In the genomic region with DNA sequence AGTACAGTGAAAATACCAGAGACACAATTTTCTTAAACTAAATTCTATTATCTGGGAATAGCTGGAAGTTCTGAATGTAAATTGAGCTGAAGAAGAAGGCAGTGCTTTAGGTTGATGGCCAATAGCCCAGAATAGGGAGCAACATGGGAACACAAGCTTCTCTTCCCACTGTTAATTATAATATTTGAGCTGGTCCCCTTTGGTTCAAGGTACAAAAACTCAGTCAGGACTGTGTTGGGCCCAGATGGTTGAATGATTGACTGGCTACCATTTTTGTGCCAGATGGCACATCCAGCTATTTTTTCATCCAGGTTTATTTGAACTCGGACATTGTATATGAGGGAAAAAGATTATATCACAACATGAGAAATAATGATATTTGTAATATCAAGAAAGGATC, we compare ENCODE assay signal across 19 cellular contexts.
A peak's percentile ranks its signal among the peaks of the same experiment; 100 is the strongest.
DNase-seq lines count a peak whose midpoint lies in the region; ATAC-seq lines count a peak whose summit lies in the region.
"Had no signal": no experiment of that assay in that cellular context is flagged by ENCODE, and none has a peak within 500 bp of the region (broad histone marks: within the 10 kb centered on the region; RNA-seq: fewer than 3 reads in every experiment).

No MANE protein-coding gene starts in this region.

- peaks cover 7% of the 10 kb centered on the region for H3K9me3 Mint-ChIP-seq in activated naive CD8-positive, alpha-beta T cell treated with anti-CD3 and anti-CD28 coated beads, Interleukin-2, amount 50 U/mL, for 24 hours

- no peaks in the 10 kb centered on the region for H3K36me3 ChIP-seq in neuron (ENCODE audit: insufficient read depth, low read length)
- H3K36me3 ChIP-seq: BLaER1 treated with 17β-estradiol and CSF1 and Interleukin-3, amounts not matched to agents 10 nM and 100 nM had no signal

- no peaks in the 10 kb centered on the region for H3K4me1 ChIP-seq in neuron (ENCODE audit: insufficient read depth, low read length)
- H3K4me1 ChIP-seq: A549; BLaER1 treated with 17β-estradiol and CSF1 and Interleukin-3, amounts not matched to agents 10 nM and 100 nM; Caco-2 had no signal

- H3K9me3 ChIP-seq in neuron (ENCODE audit: low read length): no peaks in the 10 kb centered on the region
- H3K9me3 ChIP-seq: A549, Caco-2 had no signal

- DNase-seq in G401 (ENCODE audit: low spot score) (peak; percentile 73), NCI-H446 treated with DMSO at 0.1 percent for 48 hours (lab: John Stamatoyannopoulos, UW) (peak; percentile 37), cerebellar cortex (ENCODE audit: low spot score) (peak; percentile 70), hypothalamus (lab: John Stamatoyannopoulos, UW) (no peak), 8988T (no peak)
- no peak for DNase-seq in activated naive CD8-positive, alpha-beta T cell treated with anti-CD3 and anti-CD28 coated beads, Interleukin-2, amount 50 U/mL, for 24 hours
- DNase-seq: AML-193; Caco-2; Calu3; CD4-positive, alpha-beta T cell; CD8-positive, alpha-beta T cell; DMS79 treated with DMSO at 0.1 percent for 48 hours; GDM1 had no signal

- no peak overlapping the region for H3K27ac Mint-ChIP-seq in activated naive CD8-positive, alpha-beta T cell treated with anti-CD3 and anti-CD28 coated beads, Interleukin-2, amount 50 U/mL, for 24 hours
- H3K27ac Mint-ChIP-seq: B cell; CD4-positive, alpha-beta T cell; CD8-positive, alpha-beta T cell had no signal

- H3K4me1 Mint-ChIP-seq in activated naive CD8-positive, alpha-beta T cell treated with anti-CD3 and anti-CD28 coated beads, Interleukin-2, amount 50 U/mL, for 24 hours: no peaks in the 10 kb centered on the region
- H3K4me1 Mint-ChIP-seq: B cell had no signal

- no peak overlapping the region for H3K4me3 ChIP-seq in neuron (ENCODE audit: low read length)
- H3K4me3 ChIP-seq: A549; BLaER1 treated with 17β-estradiol and CSF1 and Interleukin-3, amounts not matched to agents 10 nM and 100 nM; GM12878 had no signal

- H3K27me3 ChIP-seq in neuron (ENCODE audit: insufficient read depth, low read length): no peaks in the 10 kb centered on the region
- H3K27me3 ChIP-seq: BLaER1 treated with 17β-estradiol and CSF1 and Interleukin-3, amounts not matched to agents 10 nM and 100 nM had no signal

- H3K36me3 Mint-ChIP-seq in activated naive CD8-positive, alpha-beta T cell treated with anti-CD3 and anti-CD28 coated beads, Interleukin-2, amount 50 U/mL, for 24 hours (ENCODE audit: low read depth): no peaks in the 10 kb centered on the region
- H3K36me3 Mint-ChIP-seq: CD8-positive, alpha-beta T cell had no signal

- H2AFZ ChIP-seq in neuron (ENCODE audit: low read depth, low read length): peak overlapping the region; percentile 16

- in situ Hi-C loops in G401 (cut with HindIII; ENCODE audit: low sequenced_read_pairs): no loop called here

- no peak overlapping the region for H3K4me3 Mint-ChIP-seq in activated naive CD8-positive, alpha-beta T cell treated with anti-CD3 and anti-CD28 coated beads, Interleukin-2, amount 50 U/mL, for 24 hours
- H3K4me3 Mint-ChIP-seq: B cell; CD4-positive, alpha-beta T cell; CD8-positive, alpha-beta T cell had no signal

- ATAC-seq in activated naive CD8-positive, alpha-beta T cell treated with anti-CD3 and anti-CD28 coated beads, Interleukin-2, amount 50 U/mL, for 24 hours: no peak
- no peak for ATAC-seq in HG03196 (IDR thresholded peaks at IDR 0.05; ENCODE audit: unreplicated experiment)
- ATAC-seq: A549; CD8-positive, alpha-beta T cell; GM12878 had no signal

- no peaks in the 10 kb centered on the region for H3K27me3 Mint-ChIP-seq in activated naive CD8-positive, alpha-beta T cell treated with anti-CD3 and anti-CD28 coated beads, Interleukin-2, amount 50 U/mL, for 24 hours
- H3K27me3 Mint-ChIP-seq: B cell; CD4-positive, alpha-beta T cell had no signal

Comparison
In these comparisons a context has a peak if more than half of its experiments do, and no peak if none do; other contexts are left out.
1. DNase-seq: peak in G401 (single experiment), NCI-H446 treated with DMSO at 0.1 percent for 48 hours (single experiment) and cerebellar cortex (single experiment); none in activated naive CD8-positive, alpha-beta T cell treated with anti-CD3 and anti-CD28 coated beads, Interleukin-2, amount 50 U/mL, for 24 hours (single experiment), hypothalamus (0 of 51) and 8988T (single experiment).